Comparison of ENCODE assay signal across 33 cellular contexts in the genomic region with DNA sequence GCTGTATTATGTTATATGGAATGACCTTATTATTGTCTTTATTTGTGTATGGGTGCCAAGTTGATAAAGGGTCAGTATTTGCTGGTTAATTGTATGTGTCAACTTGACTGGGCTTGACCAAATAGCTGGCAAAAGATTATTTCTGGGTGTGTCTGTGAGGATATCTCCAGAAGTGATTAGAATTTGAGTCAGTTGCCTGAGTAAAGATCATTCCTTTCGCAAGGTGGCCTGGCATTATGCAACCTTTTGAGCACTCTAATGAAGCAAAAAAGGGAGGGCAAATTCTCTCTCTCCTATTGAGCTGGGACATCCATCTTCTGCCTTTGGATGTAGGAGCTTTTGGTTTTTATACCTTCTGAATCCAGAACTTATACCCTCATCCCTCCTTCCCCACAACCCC.
"Had no signal": no experiment of that assay in that cellular context is flagged by ENCODE, and none has a peak within 500 bp of the region (broad histone marks: within the 10 kb centered on the region; RNA-seq: fewer than 3 reads in every experiment).

No MANE protein-coding gene starts in this region.

- H3K4me3 ChIP-seq: cardiac muscle cell, coronary artery, ovary, sigmoid colon, smooth muscle cell, suprapubic skin, tibial artery had no signal

- H3K4me3 Mint-ChIP-seq: activated B cell treated with CpG ODN at 0.5 μM for 24 hours; activated CD8-positive, alpha-beta memory T cell treated with anti-CD3 and anti-CD28 coated beads, Interleukin-2, amount 10 ng/mL, durations not matched to agents 7 days and 5 days; activated CD8-positive, alpha-beta T cell treated with anti-CD3 and anti-CD28 coated beads, Interleukin-2, amount 10 ng/mL, durations not matched to agents 7 days and 5 days; activated T-cell treated with anti-CD3 and anti-CD28 coated beads, Interleukin-2, amount 50 U/mL, for 72 hours; immature natural killer cell; memory B cell; naive thymus-derived CD4-positive, alpha-beta T cell; stimulated activated naive B cell treated with anti-CD40 and anti-IgM and Interleukin-4, amounts not matched to agents 10 μg/mL and 1 μg/mL and 100 μg/mL, for 72 hours; T-helper 2 cell treated with Interferon-gamma antibody and Interleukin-4, amounts not matched to agents 5 μg/mL and 100 μg/mL, for 36 hours had no signal

- DNase-seq: activated B cell treated with CpG ODN at 0.5 μM for 24 hours; activated CD4-positive, alpha-beta T cell treated with anti-CD3 and anti-CD28 coated beads, Interleukin-2, amount 50 U/mL, for 1 hour; activated CD8-positive, alpha-beta memory T cell treated with anti-CD3 and anti-CD28 coated beads, Interleukin-2, amount 10 ng/mL, durations not matched to agents 7 days and 5 days; activated CD8-positive, alpha-beta T cell treated with anti-CD3 and anti-CD28 coated beads, Interleukin-2, amount 10 ng/mL, durations not matched to agents 7 days and 5 days; activated naive CD4-positive, alpha-beta T cell; activated T-cell treated with anti-CD3 and anti-CD28 coated beads, Interleukin-2, amount 50 U/mL, for 72 hours; anterior cingulate cortex; cerebellar nuclear complex; dorsolateral prefrontal cortex; effector memory CD4-positive, alpha-beta T cell; erythroblast; head of caudate nucleus; hypothalamus; immature natural killer cell; kidney; left colon; midbrain; naive thymus-derived CD4-positive, alpha-beta T cell; ovary; retina; sigmoid colon; stimulated activated CD4-positive, alpha-beta T cell treated with anti-CD3 and anti-CD28 coated beads, Interleukin-15, amount 100 ng/mL, for 24 hours; stimulated activated CD4-positive, alpha-beta T cell treated with anti-CD3 and anti-CD28 coated beads, Interleukin-2, amount 100 ng/mL, for 24 hours; stimulated activated naive B cell treated with anti-CD40 and anti-IgM and Interleukin-4, amounts not matched to agents 10 μg/mL and 1 μg/mL and 100 μg/mL, for 72 hours; tibial artery had no signal

- H3K27me3 Mint-ChIP-seq: activated B cell treated with CpG ODN at 0.5 μM for 24 hours; memory B cell; naive thymus-derived CD4-positive, alpha-beta T cell; progenitor cell of endocrine pancreas; stimulated activated naive B cell treated with anti-CD40 and anti-IgM and Interleukin-4, amounts not matched to agents 10 μg/mL and 1 μg/mL and 100 μg/mL, for 72 hours had no signal

- H3K36me3 ChIP-seq: cardiac muscle cell, ovary, sigmoid colon, suprapubic skin, tibial artery had no signal

- H3K4me1 Mint-ChIP-seq: activated B cell treated with CpG ODN at 0.5 μM for 24 hours; activated CD8-positive, alpha-beta memory T cell treated with anti-CD3 and anti-CD28 coated beads, Interleukin-2, amount 10 ng/mL, durations not matched to agents 7 days and 5 days; immature natural killer cell; memory B cell; naive thymus-derived CD4-positive, alpha-beta T cell; stimulated activated naive B cell treated with anti-CD40 and anti-IgM and Interleukin-4, amounts not matched to agents 10 μg/mL and 1 μg/mL and 100 μg/mL, for 72 hours had no signal

- H3K36me3 Mint-ChIP-seq: activated CD8-positive, alpha-beta memory T cell treated with anti-CD3 and anti-CD28 coated beads, Interleukin-2, amount 10 ng/mL, durations not matched to agents 7 days and 5 days; activated naive CD4-positive, alpha-beta T cell treated with anti-CD3 and anti-CD28 coated beads, Interleukin-2, amount 50 U/mL, for 72 hours; immature natural killer cell; memory B cell; naive thymus-derived CD4-positive, alpha-beta T cell; stimulated activated naive B cell treated with anti-CD40 and anti-IgM and Interleukin-4, amounts not matched to agents 10 μg/mL and 1 μg/mL and 100 μg/mL, for 72 hours had no signal

- H3K27ac ChIP-seq: cardiac muscle cell, coronary artery, ovary, sigmoid colon, suprapubic skin, tibial artery had no signal

- H3K27ac Mint-ChIP-seq: activated B cell treated with CpG ODN at 0.5 μM for 24 hours; activated CD8-positive, alpha-beta memory T cell treated with anti-CD3 and anti-CD28 coated beads, Interleukin-2, amount 10 ng/mL, durations not matched to agents 7 days and 5 days; activated CD8-positive, alpha-beta T cell treated with anti-CD3 and anti-CD28 coated beads, Interleukin-2, amount 10 ng/mL, durations not matched to agents 7 days and 5 days; activated naive CD4-positive, alpha-beta T cell treated with anti-CD3 and anti-CD28 coated beads, Interleukin-2, amount 50 U/mL, for 72 hours; activated T-cell treated with anti-CD3 and anti-CD28 coated beads, Interleukin-2, amount 50 U/mL, for 72 hours; immature natural killer cell; memory B cell; naive thymus-derived CD4-positive, alpha-beta T cell; progenitor cell of endocrine pancreas; stimulated activated naive B cell treated with anti-CD40 and anti-IgM and Interleukin-4, amounts not matched to agents 10 μg/mL and 1 μg/mL and 100 μg/mL, for 72 hours; T-helper 2 cell treated with Interferon-gamma antibody and Interleukin-4, amounts not matched to agents 5 μg/mL and 100 μg/mL, for 36 hours had no signal

- H3K27me3 ChIP-seq: cardiac muscle cell, dorsolateral prefrontal cortex, ovary, sigmoid colon, suprapubic skin, tibial artery had no signal

- H3K4me1 ChIP-seq: sigmoid colon, suprapubic skin, tibial artery had no signal

- ATAC-seq: activated CD8-positive, alpha-beta memory T cell treated with anti-CD3 and anti-CD28 coated beads, Interleukin-2, amount 10 ng/mL, durations not matched to agents 7 days and 5 days; activated CD8-positive, alpha-beta T cell treated with anti-CD3 and anti-CD28 coated beads, Interleukin-2, amount 10 ng/mL, durations not matched to agents 7 days and 5 days; activated naive CD4-positive, alpha-beta T cell treated with anti-CD3 and anti-CD28 coated beads, Interleukin-2, amount 50 U/mL, for 72 hours; activated T-cell treated with anti-CD3 and anti-CD28 coated beads, Interleukin-2, amount 50 U/mL, for 72 hours; left colon; naive thymus-derived CD4-positive, alpha-beta T cell; stimulated activated naive B cell treated with anti-CD40 and anti-IgM and Interleukin-4, amounts not matched to agents 10 μg/mL and 1 μg/mL and 100 μg/mL, for 72 hours had no signal

- H3K9me3 Mint-ChIP-seq: activated B cell treated with CpG ODN at 0.5 μM for 24 hours; activated naive CD4-positive, alpha-beta T cell treated with anti-CD3 and anti-CD28 coated beads, Interleukin-2, amount 50 U/mL, for 72 hours; activated T-cell treated with anti-CD3 and anti-CD28 coated beads, Interleukin-2, amount 50 U/mL, for 72 hours; immature natural killer cell; memory B cell; naive thymus-derived CD4-positive, alpha-beta T cell; stimulated activated naive B cell treated with anti-CD40 and anti-IgM and Interleukin-4, amounts not matched to agents 10 μg/mL and 1 μg/mL and 100 μg/mL, for 72 hours; T-helper 2 cell treated with Interferon-gamma antibody and Interleukin-4, amounts not matched to agents 5 μg/mL and 100 μg/mL, for 36 hours had no signal

- H3K9me3 ChIP-seq: ovary, sigmoid colon, suprapubic skin, tibial artery had no signal
